ENCODE assay signal across 8 cellular contexts in the genomic region with DNA sequence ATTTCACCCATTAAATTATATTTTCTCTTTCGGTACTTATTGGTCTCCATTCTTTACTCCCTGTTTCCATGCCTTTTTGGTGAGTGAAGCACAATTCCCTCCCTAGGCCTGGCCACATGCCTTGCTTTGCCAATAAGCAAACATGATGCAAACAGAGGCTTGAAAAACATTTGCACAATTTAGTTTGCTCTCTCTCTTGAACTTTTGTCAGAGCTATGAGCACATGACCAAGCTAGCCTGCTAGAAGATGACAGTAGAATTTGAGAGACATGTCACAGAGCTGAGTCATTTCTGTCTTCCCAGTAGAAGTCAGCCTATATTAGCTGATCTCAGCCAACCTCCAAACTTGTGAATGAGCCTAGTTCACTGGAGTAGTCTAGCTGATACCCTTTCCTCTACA. TPM values are rescaled to one million over a fixed set of nuclear protein-coding genes. Genes with fewer than 3 reads are reported as not detected.
A peak's percentile ranks its signal among the peaks of the same experiment; 100 is the strongest.
DNase-seq lines count a peak whose midpoint lies in the region; FAIRE-seq and TF ChIP-seq lines count a peak whose summit lies in the region.

No MANE protein-coding gene starts in this region.

- H3K4me1 ChIP-seq in KMS-11 (ENCODE audit: low read depth, poor library complexity, severe bottlenecking) = peaks cover 14% of the 10 kb centered on the region

- H3K27ac ChIP-seq in KMS-11 = no peak overlapping the region; the same call in 1 of the 2 replicates

- H3K4me2 ChIP-seq in KMS-11 = 0 out of 2 replicates have a peak overlapping the region, but pooled peaks have one; percentile 7

- H3K79me2 ChIP-seq in KMS-11 (ENCODE audit: insufficient read depth, low read depth) = no peaks in the 10 kb centered on the region

- DNase-seq in NCI-H510A treated with DMSO at 0.1 percent for 48 hours (lab: John Stamatoyannopoulos, UW) = peak; percentile 29
- no peak for DNase-seq in NCI-H510A (lab: John Stamatoyannopoulos, UW)
- peak; percentile 87 for DNase-seq in H4 (ENCODE audit: low spot score)
- DNase-seq in bronchial epithelial cell (ENCODE audit: low read depth) = peak; percentile 96
- DNase-seq in pons (ENCODE audit: low spot score) = peak; percentile 11
- DNase-seq in activated effector memory CD4-positive, alpha-beta T cell treated with anti-CD3 and anti-CD28 coated beads, Interleukin-2, amount 50 U/mL, for 16 hours = no peak
- no peak for DNase-seq in UCSD-AML1 (lab: John Stamatoyannopoulos, UW; ENCODE audit: unreplicated experiment)

- no peak overlapping the region for H3K9ac ChIP-seq in KMS-11

- H2AFZ ChIP-seq in KMS-11 (ENCODE audit: low read depth) = no peak overlapping the region

- no peak overlapping the region for H3K4me3 ChIP-seq in KMS-11 (IDR thresholded peaks at IDR 0.05; ENCODE audit: insufficient read depth, low read depth, low read length)
- H3K4me3 ChIP-seq in bronchial epithelial cell (ENCODE audit: low read depth, low read length) = no peak overlapping the region

- H4K20me1 ChIP-seq in KMS-11 (ENCODE audit: insufficient read depth) = no peaks in the 10 kb centered on the region

- no peak for TF ChIP-seq CTCF in KMS-11 (conservative IDR thresholded peaks at IDR 0.05; ENCODE audit: low read depth, low read length)
- no peak for TF ChIP-seq CTCF in bronchial epithelial cell (IDR thresholded peaks at IDR 0.05; ENCODE audit: insufficient read depth, low read length, severe bottlenecking)

- peak; percentile 96 for FAIRE-seq in bronchial epithelial cell (lab: Jason Lieb, UNC)

- H3K27me3 ChIP-seq in KMS-11 (ENCODE audit: insufficient read depth, low read depth) (no peaks in the 10 kb centered on the region), bronchial epithelial cell (ENCODE audit: control insufficient read depth, insufficient read depth, low read length) (no peaks in the 10 kb centered on the region)

- H3K36me3 ChIP-seq in KMS-11 (ENCODE audit: insufficient read depth) (no peaks in the 10 kb centered on the region), bronchial epithelial cell (ENCODE audit: control insufficient read depth, insufficient read depth, low read length) (no peaks in the 10 kb centered on the region)

RNA-seq across cellular contexts. Expression of a gene that starts 24.6 kb away (rescaled TPM):
- not detected in 2 replicates for total RNA-seq in H4 (2014; rRNA removed; shearing (Covaris generic))
- not detected in 2 replicates for total RNA-seq in bronchial epithelial cell

Comparison
In these comparisons a context has a peak if more than half of its experiments do, and no peak if none do; other contexts are left out.
1. DNase-seq: peak in NCI-H510A treated with DMSO at 0.1 percent for 48 hours (single experiment), H4 (single experiment), bronchial epithelial cell (single experiment) and pons (single experiment); none in NCI-H510A (single experiment), activated effector memory CD4-positive, alpha-beta T cell treated with anti-CD3 and anti-CD28 coated beads, Interleukin-2, amount 50 U/mL, for 16 hours (single experiment) and UCSD-AML1 (single experiment).